Comparison of ENCODE assay signal across 18 cellular contexts in the genomic region with DNA sequence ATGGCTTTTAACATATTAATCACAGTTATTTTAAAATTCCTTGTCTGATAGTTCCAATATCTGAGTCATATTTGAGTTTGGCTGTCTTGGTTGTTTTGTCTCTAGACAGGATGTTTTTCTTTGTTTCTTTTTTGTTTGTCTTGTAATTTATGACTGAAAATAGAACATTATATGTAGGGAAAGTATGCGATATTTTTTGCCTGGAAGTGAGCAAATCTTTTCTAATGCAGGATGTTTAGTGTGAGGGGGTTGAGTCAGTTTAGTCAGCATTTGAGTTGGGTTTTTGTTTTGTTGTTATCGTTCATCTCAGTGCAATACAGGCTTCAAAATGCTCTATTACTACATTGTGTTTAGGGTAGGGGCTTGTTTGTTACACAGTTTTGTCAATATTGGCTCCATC.
"Had no signal": no experiment of that assay in that cellular context is flagged by ENCODE, and none has a peak within 500 bp of the region (broad histone marks: within the 10 kb centered on the region; RNA-seq: fewer than 3 reads in every experiment).

No MANE protein-coding gene starts in this region.

- H3K4me1 Mint-ChIP-seq: activated CD4-positive, alpha-beta T cell treated with anti-CD3 and anti-CD28 coated beads, Interleukin-2, amount 10 ng/mL, durations not matched to agents 24 days and 14 days; activated naive CD8-positive, alpha-beta T cell treated with anti-CD3 and anti-CD28 coated beads for 36 hours; mesothelial cell of epicardium; nephron progenitor cell had no signal

- H3K36me3 ChIP-seq: heart left ventricle, lower lobe of right lung, spleen, upper lobe of left lung had no signal

- DNase-seq: activated CD4-positive, alpha-beta T cell treated with anti-CD3 and anti-CD28 coated beads, Interleukin-2, amount 10 ng/mL, durations not matched to agents 24 days and 14 days; activated CD4-positive, CD25-positive, alpha-beta regulatory T cell; activated CD8-positive, alpha-beta memory T cell treated with anti-CD3 and anti-CD28 coated beads, Interleukin-2, amount 50 U/mL, for 4 hours; activated CD8-positive, alpha-beta T cell treated with anti-CD3 and anti-CD28 coated beads, Interleukin-2, amount 10 ng/mL, durations not matched to agents 7 days and 5 days; activated naive CD8-positive, alpha-beta T cell treated with anti-CD3 and anti-CD28 coated beads for 36 hours; amygdala; dorsolateral prefrontal cortex; heart left ventricle; left cardiac atrium; lower lobe of right lung; nephron progenitor cell; psoas muscle; spleen; stimulated activated naive CD8-positive, alpha-beta T cell treated with anti-CD3 and anti-CD28 coated beads, Interleukin-15, amount 100 ng/mL, for 72 hours; testis; upper lobe of left lung had no signal

- H3K4me1 ChIP-seq: heart left ventricle, lower lobe of right lung, psoas muscle, spleen, testis, upper lobe of left lung had no signal

- ATAC-seq: activated CD8-positive, alpha-beta T cell treated with anti-CD3 and anti-CD28 coated beads, Interleukin-2, amount 10 ng/mL, durations not matched to agents 7 days and 5 days; heart left ventricle; left cardiac atrium; lower lobe of right lung; psoas muscle; sciatic nerve had no signal

- H3K27me3 ChIP-seq: dorsolateral prefrontal cortex, heart left ventricle, spleen, testis, upper lobe of left lung had no signal

- H3K4me3 ChIP-seq: dorsolateral prefrontal cortex, heart left ventricle, lower lobe of right lung, psoas muscle, spleen, testis, upper lobe of left lung had no signal

- H3K27ac ChIP-seq: dorsolateral prefrontal cortex, heart left ventricle, lower lobe of right lung, psoas muscle, spleen, testis, upper lobe of left lung had no signal

- H3K9me3 ChIP-seq: heart left ventricle, lower lobe of right lung, psoas muscle, spleen, testis, upper lobe of left lung had no signal

- H3K36me3 Mint-ChIP-seq: activated naive CD8-positive, alpha-beta T cell treated with anti-CD3 and anti-CD28 coated beads for 36 hours; mesothelial cell of epicardium had no signal

- H3K27ac Mint-ChIP-seq: activated CD4-positive, alpha-beta T cell treated with anti-CD3 and anti-CD28 coated beads, Interleukin-2, amount 10 ng/mL, durations not matched to agents 24 days and 14 days; activated CD8-positive, alpha-beta T cell treated with anti-CD3 and anti-CD28 coated beads, Interleukin-2, amount 10 ng/mL, durations not matched to agents 7 days and 5 days; activated naive CD8-positive, alpha-beta T cell treated with anti-CD3 and anti-CD28 coated beads for 36 hours; mesothelial cell of epicardium; nephron progenitor cell had no signal

- H3K4me3 Mint-ChIP-seq: activated CD4-positive, alpha-beta T cell treated with anti-CD3 and anti-CD28 coated beads, Interleukin-2, amount 10 ng/mL, durations not matched to agents 24 days and 14 days; activated CD8-positive, alpha-beta T cell treated with anti-CD3 and anti-CD28 coated beads, Interleukin-2, amount 10 ng/mL, durations not matched to agents 7 days and 5 days; activated naive CD8-positive, alpha-beta T cell treated with anti-CD3 and anti-CD28 coated beads for 36 hours; mesothelial cell of epicardium; nephron progenitor cell; stimulated activated naive CD8-positive, alpha-beta T cell treated with anti-CD3 and anti-CD28 coated beads, Interleukin-15, amount 100 ng/mL, for 72 hours had no signal
